ENCODE assay signal across 11 cellular contexts in genomic region chr7:77426052-77426404, GRCh38. TPM values are rescaled to one million over a fixed set of nuclear protein-coding genes. Genes with fewer than 3 reads are reported as not detected.
DNase-seq lines count a peak whose midpoint lies in the region; ATAC-seq and TF ChIP-seq lines count a peak whose summit lies in the region.
"Had no signal": no experiment of that assay in that cellular context is flagged by ENCODE, and none has a peak within 500 bp of the region (broad histone marks: within the 10 kb centered on the region; RNA-seq: fewer than 3 reads in every experiment).

No MANE protein-coding gene starts in this region.

- DNase-seq in cardiac muscle cell (ENCODE audit: low read depth in 1 of 2, low spot score in 1 of 2) (peak in 1 of 2 donors; percentile 35), cardiac septum (ENCODE audit: low spot score) (no peak), thyroid gland (no peak), NCI-H1105 (lab: John Stamatoyannopoulos, UW) (no peak), T-helper 2 cell (no peak)
- no peak for DNase-seq in naive thymus-derived CD8-positive, alpha-beta T cell
- DNase-seq: activated effector memory CD4-positive, alpha-beta T cell treated with Interleukin-2 at 50 U/mL for 16 hours; tibial artery had no signal

- 63 to 73% methylated on average over 5 of the region's 5 CpGs for WGBS in thyroid gland, 2 donors

- no peaks in the 10 kb centered on the region for H3K27me3 Mint-ChIP-seq in dendritic cell treated with granulocyte-macrophage colony-stimulating factor and Interleukin-4, amounts not matched to agents 40 ng/mL and 50 ng/mL, for 4 days
- H3K27me3 Mint-ChIP-seq in naive thymus-derived CD8-positive, alpha-beta T cell = peaks cover 0 to 8% (median 1%) of the 10 kb centered on the region in 5 donors

- H3K27ac ChIP-seq in cardiac muscle cell (peak overlapping the region; percentile 83), thyroid gland (peak overlapping the region; percentile 56 to 92 (median 83))
- H3K27ac ChIP-seq: tibial artery had no signal

- no peak for TF ChIP-seq POLR2A in thyroid gland (IDR thresholded peaks at IDR 0.05)

- peak; percentile 66 for ATAC-seq in HG03442 (IDR thresholded peaks at IDR 0.05; ENCODE audit: unreplicated experiment)
- ATAC-seq in naive thymus-derived CD8-positive, alpha-beta T cell = no peak

- H3K27me3 ChIP-seq in cardiac muscle cell (no peaks in the 10 kb centered on the region), thyroid gland (no peaks in the 10 kb centered on the region)
- H3K27me3 ChIP-seq: tibial artery had no signal

- H3K27ac Mint-ChIP-seq in dendritic cell treated with granulocyte-macrophage colony-stimulating factor and Interleukin-4, amounts not matched to agents 40 ng/mL and 50 ng/mL, for 4 days = peak overlapping the region; percentile 69
- no peak overlapping the region for H3K27ac Mint-ChIP-seq in naive thymus-derived CD8-positive, alpha-beta T cell

- intact Hi-C loops in cardiac septum (cut with DNase I) = no loop called here
- intact Hi-C loops in dendritic cell treated with granulocyte-macrophage colony-stimulating factor and Interleukin-4, amounts not matched to agents 40 ng/mL and 50 ng/mL, for 4 days (cut with micrococcal nuclease) = loop anchor here (5.0 kb wide), 2 partner anchors 34 to 111 kb away; partner anchors contain the start of gene PTPN12
- intact Hi-C loops in thyroid gland (cut with DNase I) = no loop called here

- TF ChIP-seq CTCF in cardiac muscle cell (IDR thresholded peaks at IDR 0.05; ENCODE audit: low read depth, low read length) = no peak
- no peak for TF ChIP-seq CTCF in thyroid gland (IDR thresholded peaks at IDR 0.05)

- H3K4me1 ChIP-seq in cardiac muscle cell (ENCODE audit: low read depth) (peaks cover 37% of the 10 kb centered on the region), thyroid gland (peaks cover 44 to 47% of the 10 kb centered on the region in 2 donors)
- H3K4me1 ChIP-seq: tibial artery had no signal

- H3K9me3 Mint-ChIP-seq in dendritic cell treated with granulocyte-macrophage colony-stimulating factor and Interleukin-4, amounts not matched to agents 40 ng/mL and 50 ng/mL, for 4 days = no peaks in the 10 kb centered on the region
- no peaks in the 10 kb centered on the region for H3K9me3 Mint-ChIP-seq in naive thymus-derived CD8-positive, alpha-beta T cell

- no peaks in the 10 kb centered on the region for H3K9me3 ChIP-seq in cardiac muscle cell (ENCODE audit: low read depth)
- H3K9me3 ChIP-seq in thyroid gland = no peaks in the 10 kb centered on the region
- H3K9me3 ChIP-seq: tibial artery had no signal

- no peaks in the 10 kb centered on the region for H3K36me3 Mint-ChIP-seq in dendritic cell treated with granulocyte-macrophage colony-stimulating factor and Interleukin-4, amounts not matched to agents 40 ng/mL and 50 ng/mL, for 4 days (ENCODE audit: low read depth)
- H3K36me3 Mint-ChIP-seq in naive thymus-derived CD8-positive, alpha-beta T cell = no peaks in the 10 kb centered on the region

- peak overlapping the region; percentile 51 for H3K4me3 Mint-ChIP-seq in dendritic cell treated with granulocyte-macrophage colony-stimulating factor and Interleukin-4, amounts not matched to agents 40 ng/mL and 50 ng/mL, for 4 days
- H3K4me3 Mint-ChIP-seq in naive thymus-derived CD8-positive, alpha-beta T cell = no peak overlapping the region

- H3K36me3 ChIP-seq in cardiac muscle cell = no peaks in the 10 kb centered on the region
- no peaks in the 10 kb centered on the region for H3K36me3 ChIP-seq in thyroid gland
- H3K36me3 ChIP-seq: tibial artery had no signal

- peaks cover 63% of the 10 kb centered on the region for H3K4me1 Mint-ChIP-seq in dendritic cell treated with granulocyte-macrophage colony-stimulating factor and Interleukin-4, amounts not matched to agents 40 ng/mL and 50 ng/mL, for 4 days (ENCODE audit: low read depth)
- peaks cover 9 to 38% (median 28%) of the 10 kb centered on the region in 4 donors for H3K4me1 Mint-ChIP-seq in naive thymus-derived CD8-positive, alpha-beta T cell

- no peak overlapping the region for H3K4me3 ChIP-seq in cardiac muscle cell
- no peak overlapping the region for H3K4me3 ChIP-seq in thyroid gland (replicated peaks in 1 of 3)
- H3K4me3 ChIP-seq: skin epidermis, tibial artery had no signal

- POLR2A ChIA-PET in naive thymus-derived CD8-positive, alpha-beta T cell (lab: Charles Lee) = no interaction called here

RNA-seq across cellular contexts. Expression of gene GSAP, which starts 9.9 kb away (rescaled TPM):
- total RNA-seq in cardiac muscle cell (0.67 and 3.0 TPM in 2 replicates), cardiac septum (7.2 TPM), thyroid gland (10 to 100 TPM; 43.1 to 65.2 (median 52.4) TPM)
- polyA plus RNA-seq in cardiac muscle cell = 1.7 and 7.4 TPM in 2 replicates
- total RNA-seq in naive thymus-derived CD8-positive, alpha-beta T cell = 10 to 100 TPM; 23.7 to 25.8 TPM
- polyA plus RNA-seq in naive thymus-derived CD8-positive, alpha-beta T cell = 1 to 10 TPM; 5.9 to 7.8 (median 6.5) TPM
